In the genomic region with DNA sequence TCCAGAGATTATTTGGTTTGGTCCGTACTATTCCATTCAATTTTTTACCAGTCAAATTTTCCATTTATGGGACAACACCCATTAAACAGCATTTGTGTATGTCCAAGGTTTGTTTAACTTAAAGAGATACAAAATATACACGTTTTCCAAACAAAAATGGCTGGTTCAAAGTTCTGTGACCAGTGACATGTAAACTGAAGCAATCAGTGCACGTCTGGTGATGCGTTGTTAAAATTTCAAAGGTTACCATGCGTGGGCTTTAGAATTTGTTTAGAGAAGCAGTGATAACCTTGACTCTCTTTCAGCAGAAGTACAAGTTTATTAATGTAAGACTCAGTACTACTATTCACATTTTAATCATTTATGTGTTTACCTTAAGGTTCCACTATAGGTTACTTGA, we compare ENCODE assay signal across 1 cellular context.
TF ChIP-seq lines count a peak whose summit lies in the region.

No MANE protein-coding gene starts in this region.

TF ChIP-seq in HepG2, 621 proteins besides CTCF, POLR2A, EP300 and RAD21 (continued from another document and continues in another):
- TF ChIP-seq THRA (CRISPR knock-in tag; IDR thresholded peaks at IDR 0.05; ENCODE audit: borderline replicate concordance), result peak; percentile 56; the same call in 1 of the 2 replicates
- TF ChIP-seq MIER2 (CRISPR knock-in tag; IDR thresholded peaks at IDR 0.05), result 0 out of 2 replicates have a peak, but pooled peaks have one; percentile 56
- no peak for TF ChIP-seq SRF (IDR thresholded peaks at IDR 0.05; ENCODE audit: low read depth, low read length)
- TF ChIP-seq ZNF484 (CRISPR knock-in tag; IDR thresholded peaks at IDR 0.05; ENCODE audit: borderline replicate concordance, low read depth), result no peak
- peak; percentile 97 for TF ChIP-seq HDAC2 (CRISPR knock-in tag; IDR thresholded peaks at IDR 0.05)
- peak; percentile 83 for TF ChIP-seq HNF1B (CRISPR knock-in tag; IDR thresholded peaks at IDR 0.05)
- TF ChIP-seq ZBTB40 (IDR thresholded peaks at IDR 0.05), result no peak
- no peak for TF ChIP-seq ZBTB40 (CRISPR knock-in tag; IDR thresholded peaks at IDR 0.05)
- TF ChIP-seq ZSCAN9 (CRISPR knock-in tag; IDR thresholded peaks at IDR 0.05; ENCODE audit: borderline replicate concordance), result 0 out of 2 replicates have a peak, but pooled peaks have one; percentile 85
- no peak for TF ChIP-seq ZSCAN20 (CRISPR knock-in tag; IDR thresholded peaks at IDR 0.05; ENCODE audit: borderline replicate concordance)
- peak; percentile 84 for TF ChIP-seq NR2F6 (IDR thresholded peaks at IDR 0.05)
- peak; percentile 91 for TF ChIP-seq NR2F6 (CRISPR knock-in tag; IDR thresholded peaks at IDR 0.05)
- TF ChIP-seq HMGXB3 (CRISPR knock-in tag; IDR thresholded peaks at IDR 0.05; ENCODE audit: borderline replicate concordance), result 0 out of 2 replicates have a peak, but pooled peaks have one; percentile 25
- TF ChIP-seq ZNF44 (CRISPR knock-in tag; IDR thresholded peaks at IDR 0.05), result no peak
- TF ChIP-seq, protein P1, sequence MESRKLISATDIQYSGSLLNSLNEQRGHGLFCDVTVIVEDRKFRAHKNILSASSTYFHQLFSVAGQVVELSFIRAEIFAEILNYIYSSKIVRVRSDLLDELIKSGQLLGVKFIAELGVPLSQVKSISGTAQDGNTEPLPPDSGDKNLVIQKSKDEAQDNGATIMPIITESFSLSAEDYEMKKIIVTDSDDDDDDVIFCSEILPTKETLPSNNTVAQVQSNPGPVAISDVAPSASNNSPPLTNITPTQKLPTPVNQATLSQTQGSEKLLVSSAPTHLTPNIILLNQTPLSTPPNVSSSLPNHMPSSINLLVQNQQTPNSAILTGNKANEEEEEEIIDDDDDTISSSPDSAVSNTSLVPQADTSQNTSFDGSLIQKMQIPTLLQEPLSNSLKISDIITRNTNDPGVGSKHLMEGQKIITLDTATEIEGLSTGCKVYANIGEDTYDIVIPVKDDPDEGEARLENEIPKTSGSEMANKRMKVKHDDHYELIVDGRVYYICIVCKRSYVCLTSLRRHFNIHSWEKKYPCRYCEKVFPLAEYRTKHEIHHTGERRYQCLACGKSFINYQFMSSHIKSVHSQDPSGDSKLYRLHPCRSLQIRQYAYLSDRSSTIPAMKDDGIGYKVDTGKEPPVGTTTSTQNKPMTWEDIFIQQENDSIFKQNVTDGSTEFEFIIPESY (CRISPR knock-in tag; IDR thresholded peaks at IDR 0.05), result no peak
- no peak for TF ChIP-seq ZNF10 (CRISPR knock-in tag; IDR thresholded peaks at IDR 0.05; ENCODE audit: borderline replicate concordance, low read depth)
- TF ChIP-seq, protein P2, sequence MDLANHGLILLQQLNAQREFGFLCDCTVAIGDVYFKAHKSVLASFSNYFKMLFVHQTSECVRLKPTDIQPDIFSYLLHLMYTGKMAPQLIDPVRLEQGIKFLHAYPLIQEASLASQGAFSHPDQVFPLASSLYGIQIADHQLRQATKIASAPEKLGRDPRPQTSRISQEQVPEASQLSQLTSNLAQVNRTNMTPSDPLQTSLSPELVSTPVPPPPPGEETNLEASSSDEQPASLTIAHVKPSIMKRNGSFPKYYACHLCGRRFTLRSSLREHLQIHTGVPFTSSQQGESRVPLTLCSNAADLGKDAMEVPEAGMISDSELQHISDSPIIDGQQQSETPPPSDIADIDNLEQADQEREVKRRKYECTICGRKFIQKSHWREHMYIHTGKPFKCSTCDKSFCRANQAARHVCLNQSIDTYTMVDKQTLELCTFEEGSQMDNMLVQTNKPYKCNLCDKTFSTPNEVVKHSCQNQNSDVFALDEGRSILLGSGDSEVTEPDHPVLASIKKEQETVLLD (CRISPR knock-in tag; IDR thresholded peaks at IDR 0.05; ENCODE audit: low read depth), result no peak
- TF ChIP-seq, protein P3, sequence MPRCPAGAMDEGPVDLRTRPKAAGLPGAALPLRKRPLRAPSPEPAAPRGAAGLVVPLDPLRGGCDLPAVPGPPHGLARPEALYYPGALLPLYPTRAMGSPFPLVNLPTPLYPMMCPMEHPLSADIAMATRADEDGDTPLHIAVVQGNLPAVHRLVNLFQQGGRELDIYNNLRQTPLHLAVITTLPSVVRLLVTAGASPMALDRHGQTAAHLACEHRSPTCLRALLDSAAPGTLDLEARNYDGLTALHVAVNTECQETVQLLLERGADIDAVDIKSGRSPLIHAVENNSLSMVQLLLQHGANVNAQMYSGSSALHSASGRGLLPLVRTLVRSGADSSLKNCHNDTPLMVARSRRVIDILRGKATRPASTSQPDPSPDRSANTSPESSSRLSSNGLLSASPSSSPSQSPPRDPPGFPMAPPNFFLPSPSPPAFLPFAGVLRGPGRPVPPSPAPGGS (CRISPR knock-in tag; IDR thresholded peaks at IDR 0.05), result no peak
- TF ChIP-seq ZNF546 (CRISPR knock-in tag; conservative IDR thresholded peaks at IDR 0.05), result no peak
- TF ChIP-seq, protein P4, sequence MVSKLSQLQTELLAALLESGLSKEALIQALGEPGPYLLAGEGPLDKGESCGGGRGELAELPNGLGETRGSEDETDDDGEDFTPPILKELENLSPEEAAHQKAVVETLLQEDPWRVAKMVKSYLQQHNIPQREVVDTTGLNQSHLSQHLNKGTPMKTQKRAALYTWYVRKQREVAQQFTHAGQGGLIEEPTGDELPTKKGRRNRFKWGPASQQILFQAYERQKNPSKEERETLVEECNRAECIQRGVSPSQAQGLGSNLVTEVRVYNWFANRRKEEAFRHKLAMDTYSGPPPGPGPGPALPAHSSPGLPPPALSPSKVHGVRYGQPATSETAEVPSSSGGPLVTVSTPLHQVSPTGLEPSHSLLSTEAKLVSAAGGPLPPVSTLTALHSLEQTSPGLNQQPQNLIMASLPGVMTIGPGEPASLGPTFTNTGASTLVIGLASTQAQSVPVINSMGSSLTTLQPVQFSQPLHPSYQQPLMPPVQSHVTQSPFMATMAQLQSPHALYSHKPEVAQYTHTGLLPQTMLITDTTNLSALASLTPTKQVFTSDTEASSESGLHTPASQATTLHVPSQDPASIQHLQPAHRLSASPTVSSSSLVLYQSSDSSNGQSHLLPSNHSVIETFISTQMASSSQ (IDR thresholded peaks at IDR 0.05; ENCODE audit: low read depth), result peak; percentile 87
- TF ChIP-seq, protein P4 (CRISPR knock-in tag; IDR thresholded peaks at IDR 0.05; ENCODE audit: borderline replicate concordance), result peak; percentile 93
- peak; percentile 93 for TF ChIP-seq FOXA3 (CRISPR knock-in tag; IDR thresholded peaks at IDR 0.05)
- peak; percentile 42; the same call in 1 of the 2 replicates for TF ChIP-seq SNAPC2 (CRISPR knock-in tag; IDR thresholded peaks at IDR 0.05)
